ENCODE assay signal across 3 cellular contexts in the genomic region with DNA sequence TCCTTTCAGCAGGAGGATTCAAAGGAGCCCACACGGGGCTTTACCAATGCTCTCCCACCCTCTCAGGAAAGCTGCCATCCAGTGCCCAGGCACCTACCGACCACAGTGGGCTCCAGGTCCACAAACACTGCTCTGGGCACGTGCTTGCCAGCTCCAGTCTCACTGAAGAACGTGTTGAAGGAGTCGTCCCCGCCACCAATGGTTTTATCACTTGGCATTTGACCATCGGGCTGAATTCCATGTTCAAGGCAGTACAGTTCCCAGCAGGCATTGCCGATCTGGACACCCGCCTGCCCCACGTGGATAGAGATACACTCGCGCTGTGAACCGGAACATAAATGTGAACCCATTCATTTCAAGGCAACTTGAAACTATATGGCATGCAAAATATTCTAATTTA. TPM values are rescaled to one million over a fixed set of nuclear protein-coding genes. Genes with fewer than 3 reads are reported as not detected.
"Had no signal": no experiment of that assay in that cellular context is flagged by ENCODE, and none has a peak within 500 bp of the region (broad histone marks: within the 10 kb centered on the region; RNA-seq: fewer than 3 reads in every experiment).

No MANE protein-coding gene starts in this region.

RNA-seq across cellular contexts. Expression of a gene that starts 2.2 kb away (rescaled TPM):
- total RNA-seq: H1, HT-29, IMR-90 had no signal
- polyA plus RNA-seq: H1, IMR-90 had no signal
